Comparison of ENCODE assay signal across 11 cellular contexts in the genomic region with DNA sequence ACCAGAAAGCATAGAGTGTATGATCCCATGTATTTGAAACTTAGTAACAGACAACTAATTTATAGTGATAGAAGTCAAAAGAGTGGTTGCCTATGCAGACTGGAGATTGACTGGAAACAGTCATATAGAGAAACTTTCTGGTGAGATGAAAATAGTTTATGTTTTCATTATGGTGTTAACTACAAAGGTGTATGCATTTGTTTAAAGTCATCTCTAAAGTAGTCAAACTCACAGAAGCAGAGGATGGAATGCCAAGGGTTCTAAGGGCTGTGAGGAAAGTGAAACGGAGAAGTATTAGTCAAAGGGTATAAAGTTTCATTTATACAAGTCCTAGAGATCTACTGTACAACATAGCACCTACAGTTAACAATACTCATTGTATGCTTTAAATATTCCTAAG. TPM values are rescaled to one million over a fixed set of nuclear protein-coding genes. Genes with fewer than 3 reads are reported as not detected.
DNase-seq lines count a peak whose midpoint lies in the region; ATAC-seq lines count a peak whose summit lies in the region.
"Had no signal": no experiment of that assay in that cellular context is flagged by ENCODE, and none has a peak within 500 bp of the region (broad histone marks: within the 10 kb centered on the region; RNA-seq: fewer than 3 reads in every experiment).

No MANE protein-coding gene starts in this region.

- peaks cover 15% of the 10 kb centered on the region for H3K36me3 Mint-ChIP-seq in activated naive CD8-positive, alpha-beta T cell treated with anti-CD3 and anti-CD28 coated beads, Interleukin-2, amount 50 U/mL, for 24 hours (ENCODE audit: low read depth)
- H3K36me3 Mint-ChIP-seq in activated naive CD8-positive, alpha-beta T cell treated with anti-CD3 and anti-CD28 coated beads for 36 hours, result peaks cover 15% of the 10 kb centered on the region
- H3K36me3 Mint-ChIP-seq in activated CD4-positive, alpha-beta memory T cell treated with anti-CD3 and anti-CD28 coated beads for 36 hours, result peaks cover 4% of the 10 kb centered on the region
- H3K36me3 Mint-ChIP-seq: natural killer cell had no signal

- intact Hi-C loops in activated CD4-positive, alpha-beta memory T cell treated with anti-CD3 and anti-CD28 coated beads for 36 hours (cut with micrococcal nuclease), result loop anchor here (1.0 to 5.0 kb wide), 2 partner anchors 46 to 85 kb away; partner anchors contain the start of gene ENOX2

- no peaks in the 10 kb centered on the region for H3K27me3 Mint-ChIP-seq in activated naive CD8-positive, alpha-beta T cell treated with anti-CD3 and anti-CD28 coated beads, Interleukin-2, amount 50 U/mL, for 24 hours
- H3K27me3 Mint-ChIP-seq in activated naive CD8-positive, alpha-beta T cell treated with anti-CD3 and anti-CD28 coated beads for 36 hours, result no peaks in the 10 kb centered on the region
- no peaks in the 10 kb centered on the region for H3K27me3 Mint-ChIP-seq in activated CD4-positive, alpha-beta memory T cell treated with anti-CD3 and anti-CD28 coated beads for 36 hours

- DNase-seq in activated naive CD8-positive, alpha-beta T cell treated with anti-CD3 and anti-CD28 coated beads, Interleukin-2, amount 50 U/mL, for 24 hours, result no peak
- DNase-seq in activated naive CD8-positive, alpha-beta T cell treated with anti-CD3 and anti-CD28 coated beads for 36 hours, result no peak
- DNase-seq in putamen (ENCODE audit: low spot score) (no peak), HuH-7 (ENCODE audit: low spot score) (no peak), GDM1 (lab: John Stamatoyannopoulos, UW) (no peak)
- no peak for DNase-seq in activated CD4-positive, alpha-beta memory T cell treated with anti-CD3 and anti-CD28 coated beads for 36 hours
- DNase-seq: kidney, natural killer cell, NCI-H1105 had no signal

- ATAC-seq in activated naive CD8-positive, alpha-beta T cell treated with anti-CD3 and anti-CD28 coated beads, Interleukin-2, amount 50 U/mL, for 24 hours, result peak; percentile 87
- ATAC-seq in GM21529 (IDR thresholded peaks at IDR 0.05; ENCODE audit: unreplicated experiment), result peak; percentile 95
- peak; percentile 64 for ATAC-seq in HG03097 (IDR thresholded peaks at IDR 0.05; ENCODE audit: low FRiP score, unreplicated experiment)
- ATAC-seq: natural killer cell had no signal

- no peaks in the 10 kb centered on the region for H3K9me3 Mint-ChIP-seq in activated naive CD8-positive, alpha-beta T cell treated with anti-CD3 and anti-CD28 coated beads, Interleukin-2, amount 50 U/mL, for 24 hours
- H3K9me3 Mint-ChIP-seq in activated naive CD8-positive, alpha-beta T cell treated with anti-CD3 and anti-CD28 coated beads for 36 hours, result peaks cover 2% of the 10 kb centered on the region
- no peaks in the 10 kb centered on the region for H3K9me3 Mint-ChIP-seq in activated CD4-positive, alpha-beta memory T cell treated with anti-CD3 and anti-CD28 coated beads for 36 hours
- H3K9me3 Mint-ChIP-seq: natural killer cell had no signal

- peak overlapping the region; percentile 49 for H3K27ac Mint-ChIP-seq in activated naive CD8-positive, alpha-beta T cell treated with anti-CD3 and anti-CD28 coated beads, Interleukin-2, amount 50 U/mL, for 24 hours
- H3K27ac Mint-ChIP-seq in activated naive CD8-positive, alpha-beta T cell treated with anti-CD3 and anti-CD28 coated beads for 36 hours, result no peak overlapping the region
- no peak overlapping the region for H3K27ac Mint-ChIP-seq in activated CD4-positive, alpha-beta memory T cell treated with anti-CD3 and anti-CD28 coated beads for 36 hours
- H3K27ac Mint-ChIP-seq: natural killer cell had no signal

- POLR2A ChIA-PET in activated CD4-positive, alpha-beta memory T cell treated with anti-CD3 and anti-CD28 coated beads for 36 hours (lab: Charles Lee), result no interaction called here

- peaks cover 8% of the 10 kb centered on the region for H3K4me1 Mint-ChIP-seq in activated naive CD8-positive, alpha-beta T cell treated with anti-CD3 and anti-CD28 coated beads, Interleukin-2, amount 50 U/mL, for 24 hours
- H3K4me1 Mint-ChIP-seq in activated naive CD8-positive, alpha-beta T cell treated with anti-CD3 and anti-CD28 coated beads for 36 hours, result peaks cover 7% of the 10 kb centered on the region
- peaks cover 8% of the 10 kb centered on the region for H3K4me1 Mint-ChIP-seq in activated CD4-positive, alpha-beta memory T cell treated with anti-CD3 and anti-CD28 coated beads for 36 hours (ENCODE audit: low read depth)
- H3K4me1 Mint-ChIP-seq: natural killer cell had no signal

- CTCF ChIA-PET in activated CD4-positive, alpha-beta memory T cell treated with anti-CD3 and anti-CD28 coated beads for 36 hours (lab: Charles Lee), result no interaction called here

- H3K4me3 Mint-ChIP-seq in activated naive CD8-positive, alpha-beta T cell treated with anti-CD3 and anti-CD28 coated beads, Interleukin-2, amount 50 U/mL, for 24 hours, result no peak overlapping the region
- no peak overlapping the region for H3K4me3 Mint-ChIP-seq in activated naive CD8-positive, alpha-beta T cell treated with anti-CD3 and anti-CD28 coated beads for 36 hours
- H3K4me3 Mint-ChIP-seq in activated CD4-positive, alpha-beta memory T cell treated with anti-CD3 and anti-CD28 coated beads for 36 hours, result no peak overlapping the region
- H3K4me3 Mint-ChIP-seq: natural killer cell had no signal

RNA-seq across cellular contexts. Expression of gene ENOX2, which starts 45.8 kb away (rescaled TPM):
- 10 to 100 TPM; 13.0 to 13.3 TPM for total RNA-seq in activated naive CD8-positive, alpha-beta T cell treated with anti-CD3 and anti-CD28 coated beads for 36 hours
- 10 to 100 TPM; 12.3 to 13.3 TPM for total RNA-seq in activated CD4-positive, alpha-beta memory T cell treated with anti-CD3 and anti-CD28 coated beads for 36 hours
